Comparison of ENCODE assay signal across 17 cellular contexts in the genomic region with DNA sequence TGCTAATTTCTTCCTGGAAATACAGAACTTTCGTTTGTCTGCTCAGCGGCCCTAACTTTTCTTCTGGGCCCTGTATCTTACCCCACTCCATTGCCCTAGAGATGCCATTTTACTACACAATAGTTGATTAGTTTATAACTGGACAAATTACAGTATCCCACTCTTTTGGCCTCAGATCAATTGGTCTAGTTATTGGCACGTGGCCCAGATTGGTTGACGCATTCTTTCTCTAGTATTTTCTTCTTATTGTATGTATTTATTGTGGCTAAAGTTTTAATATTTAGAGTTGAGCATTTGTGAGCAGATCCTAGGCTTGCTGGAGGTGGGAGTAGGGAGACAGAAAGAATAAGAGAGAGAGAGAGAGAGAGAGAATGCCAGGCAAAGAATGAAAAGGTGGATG.
"Had no signal": no experiment of that assay in that cellular context is flagged by ENCODE, and none has a peak within 500 bp of the region (broad histone marks: within the 10 kb centered on the region; RNA-seq: fewer than 3 reads in every experiment).

No MANE protein-coding gene starts in this region.

- ATAC-seq: esophagus mucosa; gastroesophageal sphincter; left colon; left ventricle myocardium superior; naive thymus-derived CD4-positive, alpha-beta T cell; psoas muscle had no signal

- DNase-seq: colonic mucosa; effector CD4-positive, alpha-beta T cell; endodermal cell; left colon; left ventricle myocardium superior; mammary epithelial cell; naive thymus-derived CD4-positive, alpha-beta T cell; psoas muscle; small intestine; stimulated activated CD4-positive, alpha-beta T cell treated with anti-CD3 and anti-CD28 coated beads, Interleukin-12 subunit alpha, Interleukin-12 subunit beta, amount 100 ng/mL, for 4 hours; stimulated activated naive CD4-positive, alpha-beta T cell; stomach; trophoblast cell had no signal

- H2AFZ ChIP-seq: hepatocyte had no signal

- H3K27ac ChIP-seq: colonic mucosa, gastroesophageal sphincter, hepatocyte, neutrophil, psoas muscle, stomach had no signal

- H3K4me2 ChIP-seq: hepatocyte had no signal

- H3K27me3 ChIP-seq: colonic mucosa, gastroesophageal sphincter, hepatocyte, neutrophil, stomach had no signal

- H3K9me3 ChIP-seq: colonic mucosa, gastroesophageal sphincter, neutrophil, psoas muscle, stomach had no signal

- H3K4me1 ChIP-seq: colonic mucosa, gastroesophageal sphincter, psoas muscle had no signal

- H3K36me3 ChIP-seq: colonic mucosa, gastroesophageal sphincter, neutrophil, stomach had no signal

- H3K4me3 ChIP-seq: colonic mucosa, gastroesophageal sphincter, hepatocyte, psoas muscle, stomach had no signal

- H3K79me2 ChIP-seq: hepatocyte had no signal
